In the genomic region with DNA sequence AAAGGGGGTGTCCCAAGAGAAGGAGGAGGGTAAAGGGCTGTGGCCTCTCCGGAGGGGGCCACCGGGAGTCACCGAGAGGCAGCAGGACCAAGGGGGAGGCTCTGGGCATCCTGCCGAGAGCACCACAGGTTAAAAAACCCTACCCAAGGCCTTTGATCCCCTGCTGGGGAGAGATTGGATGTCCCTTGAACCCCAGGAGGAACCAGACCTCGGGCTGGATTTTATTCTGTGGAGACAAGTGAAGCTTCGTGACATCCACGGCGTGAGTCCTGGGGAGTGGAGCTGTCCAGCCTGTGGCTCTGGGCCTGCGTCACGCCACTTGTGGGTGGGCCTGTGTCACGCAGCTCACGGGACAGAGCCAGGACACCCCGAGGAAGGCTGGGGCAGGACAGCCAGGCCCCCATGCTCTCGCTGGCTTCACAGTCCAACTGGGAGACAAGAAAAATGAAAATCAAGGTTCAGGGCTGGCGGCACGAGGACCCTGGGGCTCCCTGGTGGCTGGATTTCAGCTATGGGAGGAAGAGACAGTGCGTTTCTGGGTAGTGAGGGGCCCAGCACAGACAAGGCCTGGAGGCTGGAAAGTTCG, we compare ENCODE assay signal across 23 cellular contexts.
DNase-seq lines count a peak whose midpoint lies in the region; ATAC-seq and TF ChIP-seq lines count a peak whose summit lies in the region.
"Had no signal": no experiment of that assay in that cellular context is flagged by ENCODE, and none has a peak within 500 bp of the region (broad histone marks: within the 10 kb centered on the region; RNA-seq: fewer than 3 reads in every experiment).

No MANE protein-coding gene starts in this region.

- H3K4me2 ChIP-seq in smooth muscle cell, result no peak overlapping the region
- H3K4me2 ChIP-seq: neural progenitor cell had no signal

- H3K9me3 ChIP-seq in heart right ventricle (peaks cover 0 to 4% (median 0%) of the 10 kb centered on the region in 11 donors), ascending aorta (no peaks in the 10 kb centered on the region), smooth muscle cell (replicated peaks; ENCODE audit: low read depth) (no peaks in the 10 kb centered on the region)
- H3K9me3 ChIP-seq: BE2C, SJCRH30 had no signal

- 71 to 84% methylated on average over 18 of the region's 18 CpGs for WGBS in heart right ventricle, 2 donors
- WGBS in smooth muscle cell (ENCODE audit: low lambda C conversion rate), result 80% methylated on average over 18 of the region's 18 CpGs

- H3K79me2 ChIP-seq in smooth muscle cell (ENCODE audit: low read depth), result no peaks in the 10 kb centered on the region

- no peak overlapping the region for H3K9ac ChIP-seq in smooth muscle cell (ENCODE audit: low read depth)
- H3K9ac ChIP-seq: neural progenitor cell had no signal

- TF ChIP-seq CTCF in heart right ventricle (IDR thresholded peaks at IDR 0.05), result no peak
- no peak for TF ChIP-seq CTCF in ascending aorta (IDR thresholded peaks at IDR 0.05)
- TF ChIP-seq CTCF in smooth muscle cell (IDR thresholded peaks at IDR 0.05; ENCODE audit: borderline replicate concordance, insufficient read depth, poor library complexity, severe bottlenecking), result no peak

- peak overlapping the region in 6 of 10 donors; percentile 27 to 62 (median 44) for H3K27ac ChIP-seq in heart right ventricle
- peak overlapping the region; percentile 22 to 98 for H3K27ac ChIP-seq in ascending aorta
- peak overlapping the region; percentile 39 for H3K27ac ChIP-seq in smooth muscle cell (ENCODE audit: low read depth)
- H3K27ac ChIP-seq: brain microvascular endothelial cell, neural progenitor cell, SJCRH30, VCaP had no signal

- no peak overlapping the region for H2AFZ ChIP-seq in smooth muscle cell (ENCODE audit: low read depth)
- H2AFZ ChIP-seq: neural progenitor cell had no signal

- H3F3A ChIP-seq in smooth muscle cell (ENCODE audit: low read depth), result no peaks in the 10 kb centered on the region

- intact Hi-C loops in heart right ventricle (cut with DNase I), result loop anchor here in 1 of 10 donors (10.0 kb wide), 1 partner anchor 173 kb away; no protein-coding TSS in a partner anchor
- intact Hi-C loops in Right ventricle myocardium superior (cut with DNase I), result loop anchor here (10.0 kb wide), 1 partner anchor 153 kb away; a partner anchor contains a TSS
- intact Hi-C loops in ascending aorta (cut with DNase I), result no loop called here

- H3K27me3 ChIP-seq in heart right ventricle, result peaks cover 0 to 42% (median 22%) of the 10 kb centered on the region in 7 donors
- H3K27me3 ChIP-seq in ascending aorta, result no peaks in the 10 kb centered on the region
- H3K27me3 ChIP-seq in smooth muscle cell (ENCODE audit: low read depth), result no peaks in the 10 kb centered on the region
- H3K27me3 ChIP-seq: SJCRH30 had no signal

- in situ Hi-C loops in KBM-7 (cut with MboI; ENCODE audit: low pct_unique_long_range_greater_than_20kb, low sequenced_read_pairs), result loop anchor here (10.0 to 25.0 kb wide), 2 partner anchors 263 to 516 kb away; no protein-coding TSS in a partner anchor

- H3K4me1 ChIP-seq in heart right ventricle (peaks cover 6 to 28% (median 14%) of the 10 kb centered on the region in 9 donors), ascending aorta (peaks cover 21 to 35% of the 10 kb centered on the region in 2 donors), smooth muscle cell (ENCODE audit: low read depth) (no peaks in the 10 kb centered on the region)
- H3K4me1 ChIP-seq: SJCRH30 had no signal

- DNase-seq in heart right ventricle, result no peak
- DNase-seq in Right ventricle myocardium superior, result no peak
- peak in 1 of 2 donors; percentile 58 for DNase-seq in ascending aorta (ENCODE audit: low spot score in 2 of 2)
- DNase-seq in left lobe of liver (ENCODE audit: low spot score), result peak; percentile 24
- DNase-seq in smooth muscle cell (lab: John Stamatoyannopoulos, UW; ENCODE audit: unreplicated experiment), result no peak
- no peak for DNase-seq in DMS79 treated with DMSO at 0.1 percent for 48 hours (lab: John Stamatoyannopoulos, UW)
- DNase-seq in KBM-7, result no peak
- DNase-seq: activated CD4-positive, alpha-beta T cell treated with anti-CD3 and anti-CD28 coated beads for 48 hours; amniotic stem cell; BE2C; brain microvascular endothelial cell; hippocampal formation; NCI-H146; NCI-H345; NCI-H69; SJCRH30; T1000; trophoblast cell had no signal

- no peak overlapping the region for H3K4me3 ChIP-seq in heart right ventricle
- H3K4me3 ChIP-seq in ascending aorta, result no peak overlapping the region
- H3K4me3 ChIP-seq in smooth muscle cell, result no peak overlapping the region
- H3K4me3 ChIP-seq: neural progenitor cell, SJCRH30 had no signal

- H4K20me1 ChIP-seq in smooth muscle cell (ENCODE audit: low read depth), result no peaks in the 10 kb centered on the region

- ATAC-seq in heart right ventricle (no peak), Right ventricle myocardium superior (ENCODE audit: poor library complexity) (no peak), left lobe of liver (no peak), GM18873 (IDR thresholded peaks at IDR 0.05; ENCODE audit: low FRiP score, unreplicated experiment) (no peak)
- ATAC-seq: HCT116; stimulated activated memory B cell treated with anti-CD40 and anti-IgM and Interleukin-4, amounts not matched to agents 10 μg/mL and 1 μg/mL and 100 μg/mL, for 72 hours had no signal

- H3K36me3 ChIP-seq in heart right ventricle (no peaks in the 10 kb centered on the region), ascending aorta (no peaks in the 10 kb centered on the region), smooth muscle cell (ENCODE audit: low read depth) (no peaks in the 10 kb centered on the region)
- H3K36me3 ChIP-seq: BE2C, brain microvascular endothelial cell, neural progenitor cell, SJCRH30 had no signal
